1 cellular context compared by ENCODE assay signal in genomic region chr7:116236020-116236630, GRCh38.
TF ChIP-seq lines count a peak whose summit lies in the region.

No MANE protein-coding gene starts in this region.

TF ChIP-seq in Ishikawa, 13 proteins besides CTCF, POLR2A, EP300 and RAD21 (continued from another document):
- TF ChIP-seq YY1 (IDR thresholded peaks at IDR 0.05; ENCODE audit: low read depth) (no peak), MAX (IDR thresholded peaks at IDR 0.05) (no peak), CREB1 (IDR thresholded peaks at IDR 0.05; ENCODE audit: low read depth) (no peak)
